In genomic region chr1:6557597-6557996, GRCh38 we compare ENCODE assay signal across 23 cellular contexts. TPM values are rescaled to one million over a fixed set of nuclear protein-coding genes. Genes with fewer than 3 reads are reported as not detected.
DNase-seq lines count a peak whose midpoint lies in the region; ATAC-seq, FAIRE-seq and TF ChIP-seq lines count a peak whose summit lies in the region.
"Had no signal": no experiment of that assay in that cellular context is flagged by ENCODE, and none has a peak within 500 bp of the region (broad histone marks: within the 10 kb centered on the region; RNA-seq: fewer than 3 reads in every experiment).

No MANE protein-coding gene starts in this region.

- no peaks in the 10 kb centered on the region for H3K36me3 Mint-ChIP-seq in WTC11
- H3K36me3 Mint-ChIP-seq: CD4-positive, alpha-beta memory T cell had no signal

- DNase-seq in left ventricle myocardium superior (peak; percentile 3), right atrium auricular region (ENCODE audit: low spot score) (no peak), WTC11 (ENCODE audit: low spot score) (no peak), kidney (peak; percentile 29), 8988T (no peak), cerebellar nuclear complex (lab: John Stamatoyannopoulos, UW) (no peak)
- DNase-seq: C1 segment of cervical spinal cord; Calu3; CD4-positive, alpha-beta memory T cell; COR-L47; DMS53; DMS79 treated with DMSO at 0.1 percent for 48 hours; GF-D8; H9 had no signal

- TF ChIP-seq CTCF in right atrium auricular region (IDR thresholded peaks at IDR 0.05) = no peak
- TF ChIP-seq CTCF in WTC11 (IDR thresholded peaks at IDR 0.05) = no peak
- TF ChIP-seq CTCF in kidney (IDR thresholded peaks at IDR 0.05; ENCODE audit: borderline replicate concordance, extremely low read depth, insufficient read depth) = no peak

- H3K4me1 ChIP-seq in right atrium auricular region (peaks cover 0 to 18% of the 10 kb centered on the region in 2 donors), kidney (ENCODE audit: control insufficient read depth in 1 of 2, insufficient read depth in 1 of 2, low read depth in 1 of 2, low read length in 2 of 2) (peaks cover 7 to 8% of the 10 kb centered on the region in 2 donors)

- no peaks in the 10 kb centered on the region for H3K27me3 ChIP-seq in right atrium auricular region

- H3K9me3 ChIP-seq in right atrium auricular region = no peaks in the 10 kb centered on the region
- no peaks in the 10 kb centered on the region for H3K9me3 ChIP-seq in kidney (ENCODE audit: control insufficient read depth in 1 of 2, low read length in 2 of 2)

- no peak overlapping the region for H3K27ac Mint-ChIP-seq in WTC11
- H3K27ac Mint-ChIP-seq: GM23338, H9 had no signal

- H3K9me3 Mint-ChIP-seq in WTC11 = peaks cover 5% of the 10 kb centered on the region
- H3K9me3 Mint-ChIP-seq: CD4-positive, alpha-beta memory T cell had no signal

- peaks cover 6% of the 10 kb centered on the region; the same call in 1 of the 2 replicates for H3K27me3 Mint-ChIP-seq in WTC11 (ENCODE audit: low read depth)

- CTCF ChIA-PET in WTC11 (lab: Charles Lee) = no interaction called here

- no peak overlapping the region for H3K4me3 ChIP-seq in right atrium auricular region
- no peak overlapping the region for H3K4me3 ChIP-seq in kidney (ENCODE audit: low read length in 2 of 2)
- H3K4me3 ChIP-seq: GM23338 had no signal

- peaks cover 12% of the 10 kb centered on the region for H3K4me1 Mint-ChIP-seq in WTC11

- FAIRE-seq in kidney (lab: Jason Lieb, UNC) = no peak
- FAIRE-seq: GM12891, GM18507 had no signal

- no peaks in the 10 kb centered on the region for H3K36me3 ChIP-seq in right atrium auricular region
- no peaks in the 10 kb centered on the region for H3K36me3 ChIP-seq in kidney (ENCODE audit: control insufficient read depth in 1 of 2, insufficient read depth in 2 of 2, low read length in 2 of 2)

- H3K27ac ChIP-seq in right atrium auricular region (no peak overlapping the region), kidney (ENCODE audit: low read depth in 2 of 2, low read length in 2 of 2) (no peak overlapping the region)

- no peak overlapping the region for H3K9ac ChIP-seq in kidney (ENCODE audit: low read length in 2 of 2)

- ATAC-seq in left ventricle myocardium superior (no peak), WTC11 (no peak)
- ATAC-seq: GM23338, HCT116 had no signal

- POLR2A ChIA-PET in WTC11 (lab: Charles Lee) = no interaction called here

- no peak overlapping the region for H3K4me3 Mint-ChIP-seq in WTC11
- H3K4me3 Mint-ChIP-seq: GM23338, H9 had no signal

- intact Hi-C loops in left ventricle myocardium superior (cut with micrococcal nuclease) (no loop called here), kidney (cut with DNase I) (no loop called here)

TF ChIP-seq in WTC11, 78 proteins besides CTCF, POLR2A, EP300 and RAD21:
- TF ChIP-seq ZNF121 (CRISPR knock-in tag; IDR thresholded peaks at IDR 0.05) = peak; percentile 39; the same call in 1 of the 2 replicates
- TF ChIP-seq ZNF232 (CRISPR knock-in tag; IDR thresholded peaks at IDR 0.05) = no peak
TF ChIP-seq in WTC11: peak in this region for 1.

RNA-seq across cellular contexts. Expression of gene TAS1R1, which starts 2.5 kb away (rescaled TPM):
- not detected for total RNA-seq in left ventricle myocardium superior
- total RNA-seq in right atrium auricular region = not detected
- 0.11 to 0.16 TPM in 2 of 3 replicates, not detected in the other for total RNA-seq in WTC11 (2021)
- total RNA-seq in kidney = not detected
- polyA plus RNA-seq in kidney (ENCODE audit: insufficient read depth, low read depth, low replicate concordance) = not detected
- total RNA-seq: A172; A673; Calu3; CD4-positive, alpha-beta memory T cell; Daoy; G401; GM23338; H4; H9 had no signal
- polyA plus RNA-seq: CD4-positive, alpha-beta memory T cell had no signal

RNA-seq across cellular contexts. Expression of gene NOL9, which starts 3.3 kb away (rescaled TPM):
- total RNA-seq in left ventricle myocardium superior = 12.9 TPM
- total RNA-seq in right atrium auricular region = 10 to 100 TPM; 15.4 to 15.6 TPM
- total RNA-seq in WTC11 (2021) = 36.0 to 37.4 TPM (median 37.4 TPM) in 3 replicates
- total RNA-seq in kidney = 28.7 TPM
- 4.3 TPM for polyA plus RNA-seq in kidney (ENCODE audit: insufficient read depth, low read depth, low replicate concordance)

RNA-seq across cellular contexts. Expression of gene ZBTB48, which starts 22.2 kb away (rescaled TPM):
- total RNA-seq in left ventricle myocardium superior (13.3 TPM), right atrium auricular region (1 to 10 TPM; 4.0 to 9.0 TPM), WTC11 (2021) (29.1 to 37.5 TPM (median 31.0 TPM) in 3 replicates), kidney (45.5 TPM)
- 27.1 TPM for polyA plus RNA-seq in kidney (ENCODE audit: insufficient read depth, low read depth, low replicate concordance)

RNA-seq across cellular contexts. Expression of gene KLHL21, which starts 45.1 kb away (rescaled TPM):
- 131 TPM for total RNA-seq in left ventricle myocardium superior
- 10 to 100 TPM; 61.6 to 83.0 TPM for total RNA-seq in right atrium auricular region
- total RNA-seq in WTC11 (2021) = 15.1 to 17.6 TPM (median 15.3 TPM) in 3 replicates
- total RNA-seq in kidney = 25.0 TPM
- polyA plus RNA-seq in kidney (ENCODE audit: insufficient read depth, low read depth, low replicate concordance) = 13.9 TPM

RNA-seq across cellular contexts. Expression of gene PHF13, which starts 55.9 kb away (rescaled TPM):
- 7.5 TPM for total RNA-seq in left ventricle myocardium superior
- total RNA-seq in right atrium auricular region = 1 to 10 TPM; 5.0 to 8.1 TPM
- 39.6 to 40.0 TPM (median 40.0 TPM) in 3 replicates for total RNA-seq in WTC11 (2021)
- 11.0 TPM for total RNA-seq in kidney
- polyA plus RNA-seq in kidney (ENCODE audit: insufficient read depth, low read depth, low replicate concordance) = 6.0 TPM

Comparison
In these comparisons a context has a peak if more than half of its experiments do, and no peak if none do; other contexts are left out.
1. DNase-seq: peak in left ventricle myocardium superior (single experiment) and kidney (single experiment); none in right atrium auricular region (single experiment), WTC11 (single experiment), 8988T (single experiment) and cerebellar nuclear complex (0 of 2).